ENCODE assay signal across 8 cellular contexts in the genomic region with DNA sequence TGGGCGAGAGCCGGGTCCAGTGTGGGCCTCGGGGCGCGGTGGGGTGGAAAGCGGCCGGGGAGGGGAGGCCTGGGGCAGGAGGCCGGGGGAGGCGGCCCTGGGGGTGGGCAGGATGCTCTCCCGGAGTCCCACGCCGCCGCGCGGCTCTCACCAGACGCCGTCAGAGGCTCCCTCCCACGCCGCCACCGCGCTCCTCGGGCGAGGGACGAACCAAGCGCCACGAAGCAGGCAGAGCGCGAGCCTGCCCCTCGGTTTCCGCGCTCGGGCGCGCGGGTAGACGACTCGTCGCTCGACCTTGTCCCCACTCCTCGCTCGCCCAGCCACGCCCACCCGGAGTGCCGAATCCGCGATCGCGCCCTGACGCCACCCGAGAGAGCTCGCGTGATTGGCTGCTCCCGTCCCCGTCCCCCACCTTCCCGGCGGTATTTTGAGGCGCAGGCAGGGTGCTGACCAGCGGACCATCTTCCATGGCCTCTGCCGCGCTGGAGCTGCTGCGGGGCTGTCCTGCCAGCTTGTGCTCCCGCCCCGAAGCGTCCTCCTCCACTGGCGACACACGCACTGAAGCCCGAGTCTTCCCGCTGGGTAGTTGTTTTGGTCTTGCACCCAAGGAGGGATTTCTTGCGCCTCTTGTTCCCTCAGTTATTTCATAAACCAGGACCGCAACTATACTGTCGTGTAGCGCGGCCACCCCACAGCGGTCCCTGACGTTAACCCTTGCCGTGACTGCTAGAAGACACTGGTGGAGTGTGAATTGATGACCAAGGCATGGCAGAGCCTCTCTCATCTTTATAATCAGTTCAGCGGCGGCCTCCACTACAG. TPM values are rescaled to one million over a fixed set of nuclear protein-coding genes. Genes with fewer than 3 reads are reported as not detected.
DNase-seq lines count a peak whose midpoint lies in the region; ATAC-seq and TF ChIP-seq lines count a peak whose summit lies in the region.

A gene with protein sequence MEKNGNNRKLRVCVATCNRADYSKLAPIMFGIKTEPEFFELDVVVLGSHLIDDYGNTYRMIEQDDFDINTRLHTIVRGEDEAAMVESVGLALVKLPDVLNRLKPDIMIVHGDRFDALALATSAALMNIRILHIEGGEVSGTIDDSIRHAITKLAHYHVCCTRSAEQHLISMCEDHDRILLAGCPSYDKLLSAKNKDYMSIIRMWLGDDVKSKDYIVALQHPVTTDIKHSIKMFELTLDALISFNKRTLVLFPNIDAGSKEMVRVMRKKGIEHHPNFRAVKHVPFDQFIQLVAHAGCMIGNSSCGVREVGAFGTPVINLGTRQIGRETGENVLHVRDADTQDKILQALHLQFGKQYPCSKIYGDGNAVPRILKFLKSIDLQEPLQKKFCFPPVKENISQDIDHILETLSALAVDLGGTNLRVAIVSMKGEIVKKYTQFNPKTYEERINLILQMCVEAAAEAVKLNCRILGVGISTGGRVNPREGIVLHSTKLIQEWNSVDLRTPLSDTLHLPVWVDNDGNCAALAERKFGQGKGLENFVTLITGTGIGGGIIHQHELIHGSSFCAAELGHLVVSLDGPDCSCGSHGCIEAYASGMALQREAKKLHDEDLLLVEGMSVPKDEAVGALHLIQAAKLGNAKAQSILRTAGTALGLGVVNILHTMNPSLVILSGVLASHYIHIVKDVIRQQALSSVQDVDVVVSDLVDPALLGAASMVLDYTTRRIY (minus strand): TSS at position 279 of the 819 bp plus-strand sequence. CDS start 9,093 bp downstream, outside the sequence.

- H3K4me3 Mint-ChIP-seq in nephron: peak within 1 kb of the TSS; percentile 91 to 99 (median 98)

- H3K9ac ChIP-seq in KMS-11: peak within 1 kb of the TSS; percentile 55; the same call in 1 of the 2 replicates

- peaks cover 6% of the 10 kb centered on the region for H3K4me1 Mint-ChIP-seq in nephron

- H3K27ac ChIP-seq in KMS-11: peak within 1 kb of the TSS; percentile 56

- peak; percentile 65 for DNase-seq in DMS53 treated with DMSO at 0.1 percent for 48 hours (lab: John Stamatoyannopoulos, UW; ENCODE audit: unreplicated experiment)
- DNase-seq in SIG-M5 (lab: John Stamatoyannopoulos, UW): peak; percentile 48
- peak; percentile 96 for DNase-seq in activated gamma-delta T cell (lab: John Stamatoyannopoulos, UW)
- DNase-seq in fibroblast of the aortic adventitia (ENCODE audit: low read depth): peak; percentile 94
- peak; percentile 99 for DNase-seq in stimulated activated naive CD8-positive, alpha-beta T cell treated with anti-CD3 and anti-CD28 coated beads, Interleukin-15, Interleukin-2, amounts not matched to agents 100 U/mL and 50 U/mL, for 24 hours

- H3K4me3 ChIP-seq in KMS-11 (IDR thresholded peaks at IDR 0.05; ENCODE audit: insufficient read depth, low read depth, low read length) (no peak within 1 kb of the TSS), fibroblast of the aortic adventitia (ENCODE audit: low read depth, low read length) (peak within 1 kb of the TSS; percentile 83)

- H3K27me3 Mint-ChIP-seq in nephron (ENCODE audit: low read depth): no peaks in the 10 kb centered on the region

- H3K79me2 ChIP-seq in KMS-11 (ENCODE audit: insufficient read depth, low read depth): peaks cover 12% of the 10 kb centered on the region; the same call in 1 of the 2 replicates

- peak within 1 kb of the TSS; percentile 98 for H3K27ac Mint-ChIP-seq in nephron

- TF ChIP-seq CTCF in KMS-11 (conservative IDR thresholded peaks at IDR 0.05; ENCODE audit: low read depth, low read length) (no peak), fibroblast of the aortic adventitia (IDR thresholded peaks at IDR 0.05; ENCODE audit: insufficient read depth, low read length) (no peak), nephron (IDR thresholded peaks at IDR 0.05; ENCODE audit: unreplicated experiment in 3 of 3) (no peak)

- H3K4me1 ChIP-seq in KMS-11 (ENCODE audit: low read depth, poor library complexity, severe bottlenecking): peaks cover 4% of the 10 kb centered on the region

- H2AFZ ChIP-seq in KMS-11 (ENCODE audit: low read depth): peak within 1 kb of the TSS; percentile 57

- ATAC-seq in GM21737 (IDR thresholded peaks at IDR 0.05; ENCODE audit: unreplicated experiment): peak; percentile 96
- peak; percentile 91 for ATAC-seq in stimulated activated naive CD8-positive, alpha-beta T cell treated with anti-CD3 and anti-CD28 coated beads, Interleukin-15, Interleukin-2, amounts not matched to agents 100 U/mL and 50 U/mL, for 24 hours

- H3K4me2 ChIP-seq in KMS-11: peak within 1 kb of the TSS; percentile 82

- no peaks in the 10 kb centered on the region for H4K20me1 ChIP-seq in KMS-11 (ENCODE audit: insufficient read depth)

- no peaks in the 10 kb centered on the region for H3K36me3 Mint-ChIP-seq in nephron (ENCODE audit: low read depth)

- H3K27me3 ChIP-seq in KMS-11 (ENCODE audit: insufficient read depth, low read depth): no peaks in the 10 kb centered on the region

- no peaks in the 10 kb centered on the region for H3K36me3 ChIP-seq in KMS-11 (ENCODE audit: insufficient read depth)

- H3K9me3 Mint-ChIP-seq in nephron: no peaks in the 10 kb centered on the region

RNA-seq across cellular contexts. Expression of the gene that starts here (rescaled TPM):
- 11.4 and 23.8 TPM in 2 replicates for total RNA-seq in fibroblast of the aortic adventitia (ENCODE audit: low replicate concordance)

Comparison
In these comparisons a context has a peak if more than half of its experiments do, and no peak if none do; other contexts are left out.
1. DNase-seq: peak in every context shown above with its lines; median percentile 99 in stimulated activated naive CD8-positive, alpha-beta T cell treated with anti-CD3 and anti-CD28 coated beads, Interleukin-15, Interleukin-2, amounts not matched to agents 100 U/mL and 50 U/mL, for 24 hours; 96 in activated gamma-delta T cell; 94 in fibroblast of the aortic adventitia; 65 in DMS53 treated with DMSO at 0.1 percent for 48 hours; 48 in SIG-M5.